3 cellular contexts compared by ENCODE assay signal in the genomic region with DNA sequence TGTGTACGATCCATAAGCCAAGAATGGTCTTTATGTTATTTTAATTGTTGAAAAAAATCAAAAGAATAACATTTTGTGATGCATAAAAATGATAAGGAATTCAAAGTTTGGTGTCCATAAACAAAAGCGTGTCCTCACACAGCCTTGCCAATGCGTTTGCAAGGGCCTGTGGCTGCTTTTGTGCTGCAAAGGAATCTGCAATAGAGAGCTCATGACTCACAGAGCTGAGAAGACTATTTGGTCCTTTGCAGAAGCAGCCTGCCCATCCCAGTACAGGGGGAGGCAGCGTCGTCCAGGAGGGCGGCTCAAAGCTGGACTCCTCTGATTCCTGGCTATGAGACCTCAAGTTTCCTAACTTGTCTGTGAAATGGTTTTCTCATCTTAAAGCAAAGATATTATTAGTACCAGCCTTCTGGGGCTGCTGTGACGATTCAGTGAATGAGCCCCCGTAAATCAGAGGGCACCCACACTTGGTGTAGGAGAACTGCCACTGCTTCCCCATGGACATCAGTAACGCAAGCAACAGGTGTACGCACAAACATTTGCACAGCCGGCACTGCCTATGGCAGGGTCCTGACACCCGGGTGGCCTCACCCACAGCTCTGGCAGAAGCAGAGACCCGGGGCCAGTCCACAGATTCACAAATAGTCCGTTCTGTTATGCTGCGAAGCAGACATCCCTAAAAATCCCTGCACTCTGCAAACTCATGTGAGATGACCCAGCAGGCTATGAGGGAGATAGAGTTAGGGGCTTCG.
TF ChIP-seq lines count a peak whose summit lies in the region.

No MANE protein-coding gene starts in this region.

TF ChIP-seq in HEK293, 187 proteins besides CTCF, POLR2A, EP300 and RAD21 (continued from another document):
- TF ChIP-seq, protein P1, sequence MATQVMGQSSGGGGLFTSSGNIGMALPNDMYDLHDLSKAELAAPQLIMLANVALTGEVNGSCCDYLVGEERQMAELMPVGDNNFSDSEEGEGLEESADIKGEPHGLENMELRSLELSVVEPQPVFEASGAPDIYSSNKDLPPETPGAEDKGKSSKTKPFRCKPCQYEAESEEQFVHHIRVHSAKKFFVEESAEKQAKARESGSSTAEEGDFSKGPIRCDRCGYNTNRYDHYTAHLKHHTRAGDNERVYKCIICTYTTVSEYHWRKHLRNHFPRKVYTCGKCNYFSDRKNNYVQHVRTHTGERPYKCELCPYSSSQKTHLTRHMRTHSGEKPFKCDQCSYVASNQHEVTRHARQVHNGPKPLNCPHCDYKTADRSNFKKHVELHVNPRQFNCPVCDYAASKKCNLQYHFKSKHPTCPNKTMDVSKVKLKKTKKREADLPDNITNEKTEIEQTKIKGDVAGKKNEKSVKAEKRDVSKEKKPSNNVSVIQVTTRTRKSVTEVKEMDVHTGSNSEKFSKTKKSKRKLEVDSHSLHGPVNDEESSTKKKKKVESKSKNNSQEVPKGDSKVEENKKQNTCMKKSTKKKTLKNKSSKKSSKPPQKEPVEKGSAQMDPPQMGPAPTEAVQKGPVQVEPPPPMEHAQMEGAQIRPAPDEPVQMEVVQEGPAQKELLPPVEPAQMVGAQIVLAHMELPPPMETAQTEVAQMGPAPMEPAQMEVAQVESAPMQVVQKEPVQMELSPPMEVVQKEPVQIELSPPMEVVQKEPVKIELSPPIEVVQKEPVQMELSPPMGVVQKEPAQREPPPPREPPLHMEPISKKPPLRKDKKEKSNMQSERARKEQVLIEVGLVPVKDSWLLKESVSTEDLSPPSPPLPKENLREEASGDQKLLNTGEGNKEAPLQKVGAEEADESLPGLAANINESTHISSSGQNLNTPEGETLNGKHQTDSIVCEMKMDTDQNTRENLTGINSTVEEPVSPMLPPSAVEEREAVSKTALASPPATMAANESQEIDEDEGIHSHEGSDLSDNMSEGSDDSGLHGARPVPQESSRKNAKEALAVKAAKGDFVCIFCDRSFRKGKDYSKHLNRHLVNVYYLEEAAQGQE (tag by site-specific recombination; IDR thresholded peaks at IDR 0.05) = no peak
- peak; percentile 14; the same call in 1 of the 2 replicates for TF ChIP-seq SCRT1 (tag by site-specific recombination; IDR thresholded peaks at IDR 0.05; ENCODE audit: borderline replicate concordance)
- TF ChIP-seq SCRT2 (tag by site-specific recombination; IDR thresholded peaks at IDR 0.05) = peak; percentile 84
TF ChIP-seq in HEK293: peak in this region for 2.

TF ChIP-seq in WTC11, 78 proteins besides CTCF, POLR2A, EP300 and RAD21 (continued from another document and continues in another):
- TF ChIP-seq FOXK1 (CRISPR knock-in tag; IDR thresholded peaks at IDR 0.05) (no peak), ZNF219 (CRISPR knock-in tag; IDR thresholded peaks at IDR 0.05; ENCODE audit: borderline replicate concordance) (no peak), NFATC4 (CRISPR knock-in tag; IDR thresholded peaks at IDR 0.05) (no peak), CBFB (CRISPR knock-in tag; IDR thresholded peaks at IDR 0.05; ENCODE audit: low read depth) (no peak), NR2C2 (CRISPR knock-in tag; IDR thresholded peaks at IDR 0.05) (no peak), EMX1 (CRISPR knock-in tag; IDR thresholded peaks at IDR 0.05) (no peak), ELF4 (CRISPR knock-in tag; IDR thresholded peaks at IDR 0.05; ENCODE audit: low read depth) (no peak), ZBTB21 (CRISPR knock-in tag; IDR thresholded peaks at IDR 0.05; ENCODE audit: borderline replicate concordance) (no peak), PRRX2 (CRISPR knock-in tag; IDR thresholded peaks at IDR 0.05) (no peak), ZNF671 (CRISPR knock-in tag; IDR thresholded peaks at IDR 0.05) (no peak), KAT7 (CRISPR knock-in tag; IDR thresholded peaks at IDR 0.05; ENCODE audit: borderline replicate concordance) (no peak), ATF1 (CRISPR knock-in tag; IDR thresholded peaks at IDR 0.05) (no peak)
- TF ChIP-seq, protein P2, sequence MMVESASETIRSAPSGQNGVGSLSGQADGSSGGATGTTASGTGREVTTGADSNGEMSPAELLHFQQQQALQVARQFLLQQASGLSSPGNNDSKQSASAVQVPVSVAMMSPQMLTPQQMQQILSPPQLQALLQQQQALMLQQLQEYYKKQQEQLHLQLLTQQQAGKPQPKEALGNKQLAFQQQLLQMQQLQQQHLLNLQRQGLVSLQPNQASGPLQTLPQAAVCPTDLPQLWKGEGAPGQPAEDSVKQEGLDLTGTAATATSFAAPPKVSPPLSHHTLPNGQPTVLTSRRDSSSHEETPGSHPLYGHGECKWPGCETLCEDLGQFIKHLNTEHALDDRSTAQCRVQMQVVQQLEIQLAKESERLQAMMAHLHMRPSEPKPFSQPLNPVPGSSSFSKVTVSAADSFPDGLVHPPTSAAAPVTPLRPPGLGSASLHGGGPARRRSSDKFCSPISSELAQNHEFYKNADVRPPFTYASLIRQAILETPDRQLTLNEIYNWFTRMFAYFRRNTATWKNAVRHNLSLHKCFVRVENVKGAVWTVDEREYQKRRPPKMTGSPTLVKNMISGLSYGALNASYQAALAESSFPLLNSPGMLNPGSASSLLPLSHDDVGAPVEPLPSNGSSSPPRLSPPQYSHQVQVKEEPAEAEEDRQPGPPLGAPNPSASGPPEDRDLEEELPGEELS (CRISPR knock-in tag; IDR thresholded peaks at IDR 0.05) = no peak
- TF ChIP-seq, protein P3, sequence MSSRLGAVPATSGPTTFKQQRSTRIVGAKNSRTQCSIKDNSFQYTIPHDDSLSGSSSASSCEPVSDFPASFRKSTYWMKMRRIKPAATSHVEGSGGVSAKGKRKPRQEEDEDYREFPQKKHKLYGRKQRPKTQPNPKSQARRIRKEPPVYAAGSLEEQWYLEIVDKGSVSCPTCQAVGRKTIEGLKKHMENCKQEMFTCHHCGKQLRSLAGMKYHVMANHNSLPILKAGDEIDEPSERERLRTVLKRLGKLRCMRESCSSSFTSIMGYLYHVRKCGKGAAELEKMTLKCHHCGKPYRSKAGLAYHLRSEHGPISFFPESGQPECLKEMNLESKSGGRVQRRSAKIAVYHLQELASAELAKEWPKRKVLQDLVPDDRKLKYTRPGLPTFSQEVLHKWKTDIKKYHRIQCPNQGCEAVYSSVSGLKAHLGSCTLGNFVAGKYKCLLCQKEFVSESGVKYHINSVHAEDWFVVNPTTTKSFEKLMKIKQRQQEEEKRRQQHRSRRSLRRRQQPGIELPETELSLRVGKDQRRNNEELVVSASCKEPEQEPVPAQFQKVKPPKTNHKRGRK (CRISPR knock-in tag; IDR thresholded peaks at IDR 0.05; ENCODE audit: borderline replicate concordance) = no peak
- TF ChIP-seq, protein P4, sequence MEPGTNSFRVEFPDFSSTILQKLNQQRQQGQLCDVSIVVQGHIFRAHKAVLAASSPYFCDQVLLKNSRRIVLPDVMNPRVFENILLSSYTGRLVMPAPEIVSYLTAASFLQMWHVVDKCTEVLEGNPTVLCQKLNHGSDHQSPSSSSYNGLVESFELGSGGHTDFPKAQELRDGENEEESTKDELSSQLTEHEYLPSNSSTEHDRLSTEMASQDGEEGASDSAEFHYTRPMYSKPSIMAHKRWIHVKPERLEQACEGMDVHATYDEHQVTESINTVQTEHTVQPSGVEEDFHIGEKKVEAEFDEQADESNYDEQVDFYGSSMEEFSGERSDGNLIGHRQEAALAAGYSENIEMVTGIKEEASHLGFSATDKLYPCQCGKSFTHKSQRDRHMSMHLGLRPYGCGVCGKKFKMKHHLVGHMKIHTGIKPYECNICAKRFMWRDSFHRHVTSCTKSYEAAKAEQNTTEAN (CRISPR knock-in tag; IDR thresholded peaks at IDR 0.05) = no peak
- TF ChIP-seq, protein P5, sequence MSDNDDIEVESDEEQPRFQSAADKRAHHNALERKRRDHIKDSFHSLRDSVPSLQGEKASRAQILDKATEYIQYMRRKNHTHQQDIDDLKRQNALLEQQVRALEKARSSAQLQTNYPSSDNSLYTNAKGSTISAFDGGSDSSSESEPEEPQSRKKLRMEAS (CRISPR knock-in tag; IDR thresholded peaks at IDR 0.05) = no peak

TF ChIP-seq in GM12891, 5 proteins besides CTCF, POLR2A, EP300 and RAD21 (continued from another document):
- TF ChIP-seq PAX5 (IDR thresholded peaks at IDR 0.05; ENCODE audit: insufficient read depth, low read length, severe bottlenecking) (no peak), TAF1 (IDR thresholded peaks at IDR 0.05; ENCODE audit: low read depth, low read length) (no peak), POLR2AphosphoS5 (IDR thresholded peaks at IDR 0.05; ENCODE audit: low read depth, low read length) (no peak), POU2F2 (IDR thresholded peaks at IDR 0.05; ENCODE audit: low read depth, low read length) (no peak)
